In the genomic region with DNA sequence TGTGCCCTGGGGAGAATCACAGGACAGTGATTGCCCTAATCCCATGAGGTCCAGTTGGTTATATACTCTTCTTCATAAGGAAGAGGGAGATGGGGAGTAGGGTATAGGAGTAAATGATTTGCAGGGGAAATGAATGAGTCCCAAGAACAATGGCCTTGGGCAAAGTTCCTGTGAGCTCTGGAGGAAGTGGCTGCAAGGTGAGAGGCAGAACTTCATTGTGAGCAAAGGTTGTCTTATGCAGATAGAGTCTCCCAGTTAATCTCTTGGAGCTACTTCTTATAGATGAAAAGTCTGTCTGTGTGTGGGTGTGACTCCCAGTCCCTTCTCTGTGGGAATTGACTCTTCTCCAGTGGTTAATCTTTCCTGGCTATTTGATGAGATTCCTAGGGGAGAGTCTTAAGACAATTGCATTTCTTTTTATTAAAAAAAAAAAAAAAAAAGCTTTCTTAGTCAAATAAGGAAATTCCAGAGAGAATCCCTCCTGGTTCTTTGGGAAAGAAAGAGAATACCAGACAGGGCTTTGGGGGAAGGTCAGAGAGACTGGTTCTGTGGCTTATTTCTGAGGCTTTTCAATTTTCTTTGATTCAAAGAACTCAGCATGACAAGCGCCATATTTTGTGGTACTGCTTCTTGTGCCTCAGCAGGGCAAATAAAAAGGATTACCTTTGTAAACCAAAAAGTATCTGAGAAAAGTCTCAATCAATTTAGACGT, we compare ENCODE assay signal across 16 cellular contexts. TPM values are rescaled to one million over a fixed set of nuclear protein-coding genes. Genes with fewer than 3 reads are reported as not detected.
"Had no signal": no experiment of that assay in that cellular context is flagged by ENCODE, and none has a peak within 500 bp of the region (broad histone marks: within the 10 kb centered on the region; RNA-seq: fewer than 3 reads in every experiment).

No MANE protein-coding gene starts in this region.

- H3K36me3 ChIP-seq: colonic mucosa, neutrophil had no signal

- H3K27me3 ChIP-seq: colonic mucosa, neutrophil had no signal

- H3K4me1 Mint-ChIP-seq: naive B cell, nephron progenitor cell had no signal

- H3K4me3 ChIP-seq: colonic mucosa, psoas muscle had no signal

- H3K27ac ChIP-seq: colonic mucosa, foreskin keratinocyte, neutrophil, psoas muscle had no signal

- DNase-seq: colonic mucosa; dermis blood vessel endothelial cell; erythroblast; foreskin keratinocyte; kidney glomerular epithelial cell; mammary epithelial cell; midbrain; naive B cell; nephron progenitor cell; psoas muscle; stimulated activated CD4-positive, alpha-beta T cell treated with anti-CD3 and anti-CD28 coated beads, Interleukin-2, amount 100 ng/mL, for 24 hours; stimulated activated naive CD4-positive, alpha-beta T cell; trophoblast cell had no signal

- H3K27ac Mint-ChIP-seq: naive B cell, nephron progenitor cell had no signal

- H3K4me1 ChIP-seq: colonic mucosa, foreskin keratinocyte, psoas muscle had no signal

- ATAC-seq: foreskin keratinocyte, left lobe of liver, psoas muscle, sciatic nerve had no signal

- H3K4me3 Mint-ChIP-seq: naive B cell, nephron progenitor cell had no signal

- H3K9me3 ChIP-seq: colonic mucosa had no signal

RNA-seq across cellular contexts. Expression of gene MEGF10, which starts 33.6 kb away (rescaled TPM):
- total RNA-seq: foreskin keratinocyte had no signal
- polyA plus RNA-seq: foreskin keratinocyte, mammary epithelial cell had no signal
